In genomic region chr10:52729259-52730104, GRCh38 we compare ENCODE assay signal across 9 cellular contexts. TPM values are rescaled to one million over a fixed set of nuclear protein-coding genes. Genes with fewer than 3 reads are reported as not detected.
DNase-seq lines count a peak whose midpoint lies in the region; ATAC-seq and TF ChIP-seq lines count a peak whose summit lies in the region.
"Had no signal": no experiment of that assay in that cellular context is flagged by ENCODE, and none has a peak within 500 bp of the region (broad histone marks: within the 10 kb centered on the region; RNA-seq: fewer than 3 reads in every experiment).

No MANE protein-coding gene starts in this region.

- ATAC-seq in HG03442 (IDR thresholded peaks at IDR 0.05; ENCODE audit: unreplicated experiment) = peak; percentile 63
- ATAC-seq in heart left ventricle = peak in 1 of 4 donors; percentile 52

- TF ChIP-seq EP300 in tibial nerve (IDR thresholded peaks at IDR 0.05) = no peak

- 29 to 36% (median 36%) methylated on average over 9 of the region's 9 CpGs for WGBS in heart left ventricle, 4 donors
- 29 to 33% methylated on average over 9 of the region's 9 CpGs for WGBS in tibial nerve, 2 donors

- H3K36me3 ChIP-seq in SU-DHL-6 (ENCODE audit: low read length) = no peaks in the 10 kb centered on the region
- H3K36me3 ChIP-seq in heart left ventricle = no peaks in the 10 kb centered on the region
- H3K36me3 ChIP-seq in tibial nerve = no peaks in the 10 kb centered on the region

- intact Hi-C loops in heart left ventricle (cut with DNase I) = loop anchor here (1.0 to 5.0 kb wide), 4 partner anchors 82 to 87 kb away; no protein-coding TSS in a partner anchor

- H3K79me2 ChIP-seq in SU-DHL-6 (ENCODE audit: insufficient read depth, low read length) = no peaks in the 10 kb centered on the region

- H3K27ac ChIP-seq in SU-DHL-6 (ENCODE audit: low read depth, low read length) = no peak overlapping the region
- H3K27ac ChIP-seq in heart left ventricle = no peak overlapping the region
- no peak overlapping the region for H3K27ac ChIP-seq in tibial nerve

- H3F3A ChIP-seq in SU-DHL-6 (ENCODE audit: insufficient read depth) = no peaks in the 10 kb centered on the region

- TF ChIP-seq POLR2A in heart left ventricle (IDR thresholded peaks at IDR 0.05) (no peak), tibial nerve (IDR thresholded peaks at IDR 0.05) (no peak)

- H3K9me3 ChIP-seq in SU-DHL-6 (ENCODE audit: insufficient read depth, low read length) (no peaks in the 10 kb centered on the region), heart left ventricle (no peaks in the 10 kb centered on the region), tibial nerve (no peaks in the 10 kb centered on the region)

- H3K4me3 ChIP-seq in SU-DHL-6 (ENCODE audit: insufficient read depth, low read length, poor library complexity, severe bottlenecking) = no peak overlapping the region
- peak overlapping the region in 1 of 12 donors; percentile 30 for H3K4me3 ChIP-seq in heart left ventricle
- H3K4me3 ChIP-seq in tibial nerve = no peak overlapping the region

- no peaks in the 10 kb centered on the region for H3K9me2 ChIP-seq in SU-DHL-6 (replicated peaks; ENCODE audit: insufficient read depth, low read length)

- no peak overlapping the region for H3K9ac ChIP-seq in SU-DHL-6 (ENCODE audit: low read length)

- no peaks in the 10 kb centered on the region for H3K27me3 ChIP-seq in SU-DHL-6 (ENCODE audit: low read length)
- no peaks in the 10 kb centered on the region for H3K27me3 ChIP-seq in heart left ventricle
- H3K27me3 ChIP-seq in tibial nerve = no peaks in the 10 kb centered on the region

- TF ChIP-seq CTCF in GM12874 (IDR thresholded peaks at IDR 0.05; ENCODE audit: insufficient read depth, low read depth, low read length) = 0 out of 2 replicates have a peak, but pooled peaks have one; percentile 14
- TF ChIP-seq CTCF in SU-DHL-6 (IDR thresholded peaks at IDR 0.05; ENCODE audit: insufficient read depth, low read length, poor library complexity, severe bottlenecking) = peak; percentile 12
- TF ChIP-seq CTCF in heart left ventricle (IDR thresholded peaks at IDR 0.05) = peak; percentile 23 to 63 (median 48)
- TF ChIP-seq CTCF in tibial nerve (IDR thresholded peaks at IDR 0.05) = peak; percentile 30 to 37 (median 32)

- no peak overlapping the region for H3K4me2 ChIP-seq in SU-DHL-6 (ENCODE audit: low read depth, low read length, poor library complexity, severe bottlenecking)

- H4K20me1 ChIP-seq in SU-DHL-6 (ENCODE audit: low read depth, low read length) = no peaks in the 10 kb centered on the region

- H3K4me1 ChIP-seq in heart left ventricle = no peaks in the 10 kb centered on the region
- H3K4me1 ChIP-seq in tibial nerve = peaks cover 0 to 4% (median 0%) of the 10 kb centered on the region in 4 donors

- H2AFZ ChIP-seq in SU-DHL-6 (ENCODE audit: low read depth, low read length, severe bottlenecking) = no peak overlapping the region

- DNase-seq in heart left ventricle (no peak), tibial nerve (ENCODE audit: low spot score in 2 of 2) (no peak), NCI-H1048 (lab: John Stamatoyannopoulos, UW) (no peak), islet precursor cell (no peak)
- no peak for DNase-seq in effector CD4-positive, alpha-beta T cell
- DNase-seq: activated B cell treated with CpG ODN at 0.5 μM for 24 hours had no signal

RNA-seq across cellular contexts. Expression of gene MBL2, which starts 43.1 kb away (rescaled TPM):
- total RNA-seq in heart left ventricle = not detected
- not detected for polyA plus RNA-seq in heart left ventricle
- under 1 TPM in 2 of 4 donors, not detected in 2; 0.21 to 0.22 TPM for total RNA-seq in tibial nerve
- total RNA-seq: activated B cell treated with CpG ODN at 0.5 μM for 24 hours had no signal
